Comparison of ENCODE assay signal across 9 cellular contexts in genomic region chr19:50794074-50794777, GRCh38. TPM values are rescaled to one million over a fixed set of nuclear protein-coding genes. Genes with fewer than 3 reads are reported as not detected.
DNase-seq lines count a peak whose midpoint lies in the region; ATAC-seq and TF ChIP-seq lines count a peak whose summit lies in the region.
"Had no signal": no experiment of that assay in that cellular context is flagged by ENCODE, and none has a peak within 500 bp of the region (broad histone marks: within the 10 kb centered on the region; RNA-seq: fewer than 3 reads in every experiment).

No MANE protein-coding gene starts in this region.

- CTCF ChIA-PET in HEK293T (lab: Yijun Ruan, JAX) (no interaction called here), SK-N-SH (lab: Yijun Ruan, JAX) (interaction anchor here (1.1 to 3.8 kb wide), 3 partner anchors 11 to 128 kb away, joined by 4 to 27 read pairs (median 5); no protein-coding TSS in a partner anchor)

- no peak for TF ChIP-seq EP300 in SK-N-SH (IDR thresholded peaks at IDR 0.05; ENCODE audit: borderline replicate concordance in 1 of 2, low read depth in 1 of 2, low read length in 1 of 2)

- no peaks in the 10 kb centered on the region for H3K79me2 ChIP-seq in SK-N-SH (ENCODE audit: insufficient read depth)

- ATAC-seq in left colon = peak; percentile 64
- ATAC-seq in HG03342 (IDR thresholded peaks at IDR 0.05; ENCODE audit: unreplicated experiment) = no peak
- no peak for ATAC-seq in HG02759 (IDR thresholded peaks at IDR 0.05; ENCODE audit: unreplicated experiment)

- peaks cover 0 to 18% of the 10 kb centered on the region in 2 experiments for H3K36me3 ChIP-seq in SK-N-SH (replicated peaks in 1 of 2; ENCODE audit: control insufficient read depth in 1 of 2, insufficient read depth in 2 of 2, low read length in 1 of 2)

- no peaks in the 10 kb centered on the region; a peak in 1 of 4 replicates for H3K4me1 ChIP-seq in SK-N-SH (ENCODE audit: control insufficient read depth in 1 of 2, insufficient read depth in 2 of 2, low read depth in 1 of 2, low read length in 1 of 2)

- no peaks in the 10 kb centered on the region for H3K9me2 ChIP-seq in SK-N-SH

- no peak overlapping the region for H2AFZ ChIP-seq in SK-N-SH (ENCODE audit: low read depth)

- peaks cover 4% of the 10 kb centered on the region for H3F3A ChIP-seq in SK-N-SH (replicated peaks; ENCODE audit: insufficient read depth)

- TF ChIP-seq CTCF in SK-N-SH (IDR thresholded peaks at IDR 0.05) = no peak
- no peak for TF ChIP-seq CTCF in dorsolateral prefrontal cortex (IDR thresholded peaks at IDR 0.05 in 54 of 56, conservative IDR thresholded peaks at IDR 0.05 in 2 of 56; ENCODE audit: low read depth in 1 of 56, partially characterized antibody in 56 of 56)

- POLR2A ChIA-PET in HEK293T (lab: Yijun Ruan, JAX) (interaction anchor here (1.8 to 4.8 kb wide), 4 partner anchors 10 to 127 kb away, joined by 5 to 46 read pairs (median 10); no protein-coding TSS in a partner anchor), SK-N-SH (lab: Yijun Ruan, JAX) (interaction anchor here (0.6 to 2.2 kb wide), 4 partner anchors 10 to 127 kb away, joined by 3 to 8 read pairs (median 5); no protein-coding TSS in a partner anchor)

- H3K4me3 ChIP-seq in SK-N-SH (ENCODE audit: low read depth in 2 of 2, low read length in 1 of 2) (no peak overlapping the region), dorsolateral prefrontal cortex (no peak overlapping the region)
- H3K4me3 ChIP-seq: skin epidermis had no signal

- intact Hi-C loops in left colon (cut with DNase I, micrococcal nuclease) (no loop called here), dorsolateral prefrontal cortex (cut with DNase I) (no loop called here)

- peaks cover 38% of the 10 kb centered on the region for H4K20me1 ChIP-seq in SK-N-SH (ENCODE audit: insufficient read depth)

- H3K4me2 ChIP-seq in SK-N-SH = no peak overlapping the region

- WGBS in SK-N-SH (ENCODE audit: low lambda C conversion rate) = 31% methylated on average over 10 of the region's 11 CpGs

- H3K9ac ChIP-seq in SK-N-SH = no peak overlapping the region

- no peak; the same call in 1 of the 2 replicates for TF ChIP-seq RAD21 in SK-N-SH (IDR thresholded peaks at IDR 0.05; ENCODE audit: low read length)

- no peaks in the 10 kb centered on the region for H3K27me3 ChIP-seq in SK-N-SH (ENCODE audit: insufficient read depth)
- no peaks in the 10 kb centered on the region for H3K27me3 ChIP-seq in dorsolateral prefrontal cortex

- H3K9me3 ChIP-seq in SK-N-SH = no peaks in the 10 kb centered on the region

- H3K27ac ChIP-seq in SK-N-SH (ENCODE audit: low read depth in 2 of 2, low read length in 1 of 2) = no peak overlapping the region
- no peak overlapping the region for H3K27ac ChIP-seq in dorsolateral prefrontal cortex
- H3K27ac ChIP-seq: skin epidermis had no signal

- DNase-seq in NCI-H1694 treated with DMSO at 0.1 percent for 48 hours (lab: John Stamatoyannopoulos, UW) (peak; percentile 24), NCI-H1694 (lab: John Stamatoyannopoulos, UW) (no peak), HEK293T (ENCODE audit: extremely low spot score) (no peak), SK-N-SH (peak; percentile 70), left colon (peak in 1 of 2 donors; percentile 63), dorsolateral prefrontal cortex (no peak)

TF ChIP-seq in HEK293T, 16 proteins besides CTCF, POLR2A, EP300 and RAD21:
- no peak for TF ChIP-seq CTBP1 (IDR thresholded peaks at IDR 0.05; ENCODE audit: borderline replicate concordance)
- TF ChIP-seq, protein P1, sequence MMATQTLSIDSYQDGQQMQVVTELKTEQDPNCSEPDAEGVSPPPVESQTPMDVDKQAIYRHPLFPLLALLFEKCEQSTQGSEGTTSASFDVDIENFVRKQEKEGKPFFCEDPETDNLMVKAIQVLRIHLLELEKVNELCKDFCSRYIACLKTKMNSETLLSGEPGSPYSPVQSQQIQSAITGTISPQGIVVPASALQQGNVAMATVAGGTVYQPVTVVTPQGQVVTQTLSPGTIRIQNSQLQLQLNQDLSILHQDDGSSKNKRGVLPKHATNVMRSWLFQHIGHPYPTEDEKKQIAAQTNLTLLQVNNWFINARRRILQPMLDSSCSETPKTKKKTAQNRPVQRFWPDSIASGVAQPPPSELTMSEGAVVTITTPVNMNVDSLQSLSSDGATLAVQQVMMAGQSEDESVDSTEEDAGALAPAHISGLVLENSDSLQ (IDR thresholded peaks at IDR 0.05) = peak; percentile 33; the same call in 1 of the 2 replicates
- TF ChIP-seq L3MBTL2 (conservative IDR thresholded peaks at IDR 0.05) = peak; percentile 23; the same call in 1 of the 2 replicates
TF ChIP-seq in HEK293T: peak in this region for 2.

TF ChIP-seq in SK-N-SH, 30 proteins besides CTCF, POLR2A, EP300 and RAD21:
- TF ChIP-seq TAF1 (IDR thresholded peaks at IDR 0.05; ENCODE audit: borderline replicate concordance, low read depth, low read length) = no peak
- TF ChIP-seq CHD2 (IDR thresholded peaks at IDR 0.05; ENCODE audit: low read length, partially characterized antibody) = peak; percentile 4

RNA-seq across cellular contexts. Expression of gene ACP4, which starts 4.0 kb away (rescaled TPM):
- not detected in 2 replicates for polyA plus RNA-seq in SK-N-SH (2012; rRNA removed)
- not detected in 2 replicates for polyA plus RNA-seq in SK-N-SH (2012; cell fraction: cytosol; rRNA removed)
- polyA plus RNA-seq in SK-N-SH (2012; cell fraction: nucleus; rRNA removed) = not detected in 2 replicates
- not detected for total RNA-seq in left colon
- total RNA-seq in dorsolateral prefrontal cortex = not detected

RNA-seq across cellular contexts. Expression of gene GPR32, which starts 24.0 kb away (rescaled TPM):
- not detected in 2 replicates for polyA plus RNA-seq in SK-N-SH (2012; rRNA removed)
- polyA plus RNA-seq in SK-N-SH (2012; cell fraction: cytosol; rRNA removed) = not detected in 2 replicates
- 0.07 TPM in 1 of 2 replicates, not detected in the other for polyA plus RNA-seq in SK-N-SH (2012; cell fraction: nucleus; rRNA removed)
- total RNA-seq in left colon (not detected), dorsolateral prefrontal cortex (not detected)

RNA-seq across cellular contexts. Expression of gene KLK1, which starts 29.4 kb away (rescaled TPM):
- polyA plus RNA-seq in SK-N-SH (2012; rRNA removed) = not detected in 2 replicates
- not detected in 2 replicates for polyA plus RNA-seq in SK-N-SH (2012; cell fraction: cytosol; rRNA removed)
- not detected in 2 replicates for polyA plus RNA-seq in SK-N-SH (2012; cell fraction: nucleus; rRNA removed)
- total RNA-seq in left colon (100 to 1,000 TPM; 182 to 236 TPM), dorsolateral prefrontal cortex (under 1 TPM in 6 of 120 experiments, not detected in 114; 0.52 to 0.88 (median 0.76) TPM)

RNA-seq across cellular contexts. Expression of gene KLK15, which starts 39.1 kb away (rescaled TPM):
- not detected in 2 replicates for polyA plus RNA-seq in SK-N-SH (2012; rRNA removed)
- polyA plus RNA-seq in SK-N-SH (2012; cell fraction: cytosol; rRNA removed) = not detected in 2 replicates
- polyA plus RNA-seq in SK-N-SH (2012; cell fraction: nucleus; rRNA removed) = not detected in 2 replicates
- total RNA-seq in left colon (1 to 10 TPM; 4.5 to 8.5 TPM), dorsolateral prefrontal cortex (not detected)

Comparison
In these comparisons a context has a peak if more than half of its experiments do, and no peak if none do; other contexts are left out.
1. DNase-seq: peak in NCI-H1694 treated with DMSO at 0.1 percent for 48 hours (single experiment) and SK-N-SH (single experiment); none in NCI-H1694 (single experiment), HEK293T (single experiment) and dorsolateral prefrontal cortex (0 of 10).
2. RNA of gene KLK1, which starts 29.4 kb away (total RNA-seq): 182 to 236 TPM in left colon; 0.52 to 0.88 TPM in dorsolateral prefrontal cortex; every median in the first group is over 10 times any median in the second.